ENCODE assay signal across 8 cellular contexts in genomic region chr7:20330797-20331230, GRCh38. TPM values are rescaled to one million over a fixed set of nuclear protein-coding genes. Genes with fewer than 3 reads are reported as not detected.
DNase-seq lines count a peak whose midpoint lies in the region; ATAC-seq, FAIRE-seq and TF ChIP-seq lines count a peak whose summit lies in the region.

TSS of gene ITGB8 (plus strand) at chr7:20330900. CDS start at chr7:20331807, 907 bp downstream.

- H3K27ac ChIP-seq in left lung (peak within 1 kb of the TSS; percentile 80 to 87), subcutaneous abdominal adipose tissue (ENCODE audit: low read depth, low read length) (peak within 1 kb of the TSS; percentile 60)

- H3K4me3 ChIP-seq in bronchial epithelial cell (ENCODE audit: low read depth, low read length) (peak within 1 kb of the TSS; percentile 88), left lung (peak within 1 kb of the TSS; percentile 55 to 56), subcutaneous abdominal adipose tissue (ENCODE audit: low read depth in 1 of 5, low read length in 5 of 5) (peak within 1 kb of the TSS; percentile 68 to 90 (median 86))

- H3K9me3 ChIP-seq in left lung (no peaks in the 10 kb centered on the region), subcutaneous abdominal adipose tissue (ENCODE audit: control insufficient read depth in 5 of 5, low read length in 5 of 5) (no peaks in the 10 kb centered on the region)

- no peak for TF ChIP-seq CTCF in bronchial epithelial cell (IDR thresholded peaks at IDR 0.05; ENCODE audit: insufficient read depth, low read length, severe bottlenecking)
- TF ChIP-seq CTCF in left lung (IDR thresholded peaks at IDR 0.05): no peak

- peak within 1 kb of the TSS; percentile 59 to 79 (median 62) for H3K9ac ChIP-seq in subcutaneous abdominal adipose tissue (ENCODE audit: low read length in 5 of 5)

- intact Hi-C loops in left lung (cut with DNase I): no loop called here

- ATAC-seq in HG02852 (IDR thresholded peaks at IDR 0.05; ENCODE audit: unreplicated experiment) (peak; percentile 23), left lung (peak; percentile 51)

- DNase-seq in AG20443 (ENCODE audit: low spot score) (peak; percentile 53), GM18507 (ENCODE audit: extremely low spot score, insufficient read length, low read depth) (peak; percentile 2), NCI-H510A treated with DMSO at 0.1 percent for 48 hours (lab: John Stamatoyannopoulos, UW) (peak; percentile 67), bronchial epithelial cell (ENCODE audit: low read depth) (no peak), left lung (peak; percentile 48 to 83), cerebellar cortex (ENCODE audit: low spot score) (no peak)

- H3K27me3 ChIP-seq in bronchial epithelial cell (ENCODE audit: control insufficient read depth, insufficient read depth, low read length) (no peaks in the 10 kb centered on the region), left lung (peaks cover 10 to 41% of the 10 kb centered on the region in 2 donors), subcutaneous abdominal adipose tissue (ENCODE audit: control insufficient read depth in 5 of 5, insufficient read depth in 4 of 5, low read length in 5 of 5) (peaks cover 0 to 13% (median 6%) of the 10 kb centered on the region in 5 donors)

- H3K4me1 ChIP-seq in left lung (peaks cover 0 to 23% of the 10 kb centered on the region in 2 donors), subcutaneous abdominal adipose tissue (ENCODE audit: control insufficient read depth in 5 of 5, insufficient read depth in 5 of 5, low read length in 5 of 5) (peaks cover 2 to 31% (median 28%) of the 10 kb centered on the region in 5 donors)

- no peak for FAIRE-seq in GM18507 (lab: Jason Lieb, UNC)
- no peak for FAIRE-seq in bronchial epithelial cell (lab: Jason Lieb, UNC)

- H3K36me3 ChIP-seq in bronchial epithelial cell (ENCODE audit: control insufficient read depth, insufficient read depth, low read length) (no peaks in the 10 kb centered on the region), left lung (no peaks in the 10 kb centered on the region), subcutaneous abdominal adipose tissue (ENCODE audit: control insufficient read depth in 5 of 5, insufficient read depth in 5 of 5, low read length in 5 of 5) (no peaks in the 10 kb centered on the region)

RNA-seq across cellular contexts. Expression of gene ITGB8, which starts in this region (rescaled TPM):
- 10.5 and 13.8 TPM in 2 replicates for total RNA-seq in bronchial epithelial cell
- total RNA-seq in left lung: 10 to 100 TPM; 11.0 to 14.2 TPM

Comparison
In these comparisons a context has a peak if more than half of its experiments do, and no peak if none do; other contexts are left out.
1. DNase-seq: peak in AG20443 (single experiment), GM18507 (single experiment), NCI-H510A treated with DMSO at 0.1 percent for 48 hours (single experiment) and left lung (2 of 2); none in bronchial epithelial cell (single experiment) and cerebellar cortex (single experiment).
2. Peak in every context shown above with its lines, with median percentiles within 50 percentile points of each other: H3K4me3 ChIP-seq.